8 cellular contexts compared by ENCODE assay signal in the genomic region with DNA sequence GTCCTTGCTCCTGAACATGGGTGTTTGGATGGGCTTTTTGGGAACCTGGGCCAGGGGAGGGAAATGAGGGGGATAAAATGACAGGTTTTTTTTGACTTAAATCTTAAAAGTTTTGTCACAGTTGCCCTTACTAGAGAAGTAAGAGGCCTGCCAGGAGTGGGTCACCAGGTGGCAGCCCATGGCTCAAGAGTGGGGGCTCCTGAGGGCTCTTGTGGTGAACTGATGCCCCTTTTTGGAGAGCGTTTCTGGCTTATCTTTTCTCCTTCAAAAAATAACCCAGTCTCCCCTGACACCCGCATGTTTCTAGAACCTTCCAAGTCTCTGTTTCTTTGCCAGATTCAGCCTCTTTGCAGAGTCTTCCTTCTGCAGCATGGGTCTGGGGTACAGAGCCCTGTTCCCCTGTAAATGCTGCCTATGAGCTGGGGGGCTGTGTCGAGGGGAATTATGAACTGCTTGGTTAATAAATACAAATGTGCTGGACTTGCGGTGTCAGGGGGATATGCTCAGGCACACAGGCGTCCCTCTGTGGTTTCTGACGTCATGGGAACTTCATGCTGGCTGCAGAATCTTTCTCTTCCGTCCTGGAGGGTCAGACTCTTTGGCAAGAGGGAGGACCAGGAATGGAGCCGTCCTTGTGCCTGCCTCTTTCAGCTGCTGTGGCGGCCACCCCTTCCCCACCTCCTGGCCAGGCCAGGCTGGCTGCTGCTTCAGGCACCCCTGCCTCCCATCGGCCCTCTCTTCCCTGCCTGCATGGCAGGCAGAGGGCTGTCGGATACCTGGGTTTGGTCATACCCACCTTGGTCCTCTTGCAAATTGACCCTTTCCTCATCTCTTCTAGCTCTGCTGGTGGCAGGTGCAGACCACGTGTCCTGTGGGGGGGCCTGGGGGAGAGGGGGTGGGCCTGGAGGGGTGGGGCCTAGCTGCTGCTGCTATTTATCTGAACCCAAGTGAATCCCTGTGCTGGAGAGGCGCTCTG. TPM values are rescaled to one million over a fixed set of nuclear protein-coding genes. Genes with fewer than 3 reads are reported as not detected.
DNase-seq lines count a peak whose midpoint lies in the region; ATAC-seq and TF ChIP-seq lines count a peak whose summit lies in the region.

No MANE protein-coding gene starts in this region.

- peaks cover 45% of the 10 kb centered on the region for H3K4me1 ChIP-seq in iPS-20b (ENCODE audit: insufficient read depth, low read length)

- no peaks in the 10 kb centered on the region for H3K9me3 Mint-ChIP-seq in brain

- H3K36me3 Mint-ChIP-seq in brain, result peaks cover 26% of the 10 kb centered on the region

- TF ChIP-seq CTCF in AG04450 (IDR thresholded peaks at IDR 0.05; ENCODE audit: low read depth, low read length), result no peak
- no peak for TF ChIP-seq CTCF in brain (conservative IDR thresholded peaks at IDR 0.05)

- CTCF ChIA-PET in AG04450 (lab: Charles Lee), result interaction anchor here (1.3 to 16.1 kb wide), 9 partner anchors 10 to 482 kb away, joined by 3 to 302 read pairs (median 9); a partner anchor contains a TSS

- no peaks in the 10 kb centered on the region for H3K27me3 Mint-ChIP-seq in brain

- H3K27ac ChIP-seq in AG04450 (ENCODE audit: low read depth, low read length) (peak overlapping the region; percentile 100), iPS-20b (ENCODE audit: low read length) (peak overlapping the region; percentile 99), skin epidermis (peak overlapping the region; percentile 95 to 100 (median 100))

- H3K4me3 ChIP-seq in AG04450 (ENCODE audit: low read depth, low read length) (peak overlapping the region; percentile 60), iPS-20b (ENCODE audit: low read length) (peak overlapping the region; percentile 71), skin epidermis (peak overlapping the region in 6 of 7 experiments; percentile 7 to 39 (median 25))

- H3K27me3 ChIP-seq in AG04450 (ENCODE audit: control insufficient read depth, insufficient read depth, low read length) (no peaks in the 10 kb centered on the region), iPS-20b (ENCODE audit: insufficient read depth, low read length) (no peaks in the 10 kb centered on the region)

- H3K9ac ChIP-seq in iPS-20b (ENCODE audit: low read depth, low read length), result peak overlapping the region; percentile 83; the same call in 1 of the 2 replicates

- DNase-seq in AG04450 (ENCODE audit: low read depth, low spot score), result peak; percentile 80
- peak; percentile 37 for DNase-seq in NOMO-1 treated with DMSO at 0.1 percent for 48 hours (lab: John Stamatoyannopoulos, UW; ENCODE audit: unreplicated experiment)

- peak overlapping the region; percentile 99 to 100 (median 99) for H3K27ac Mint-ChIP-seq in brain

- POLR2A ChIA-PET in AG04450 (lab: Yijun Ruan, JAX), result interaction anchor here (0.5 to 3.7 kb wide), 10 partner anchors 25 to 355 kb away, joined by 3 to 44 read pairs (median 6); a partner anchor contains a TSS

- H3K9me3 ChIP-seq in AG04450 (ENCODE audit: control insufficient read depth, insufficient read depth, low read length) (no peaks in the 10 kb centered on the region; the same call in 1 of the 2 replicates), iPS-20b (ENCODE audit: insufficient read depth, low read depth, low read length) (no peaks in the 10 kb centered on the region)

- peaks cover 48% of the 10 kb centered on the region for H3K36me3 ChIP-seq in iPS-20b (ENCODE audit: insufficient read depth, low read depth, low read length)

- peak overlapping the region; percentile 78 to 88 (median 81) for H3K4me3 Mint-ChIP-seq in brain

- peaks cover 76% of the 10 kb centered on the region for H3K4me1 Mint-ChIP-seq in brain

- peak; percentile 32 for ATAC-seq in GM18861 (IDR thresholded peaks at IDR 0.05; ENCODE audit: unreplicated experiment)
- ATAC-seq in GM19467 (IDR thresholded peaks at IDR 0.05; ENCODE audit: unreplicated experiment), result no peak
- no peak for ATAC-seq in HG03039 (IDR thresholded peaks at IDR 0.05; ENCODE audit: unreplicated experiment)

RNA-seq across cellular contexts. Expression of a gene that starts 30.1 kb away (rescaled TPM):
- polyA plus RNA-seq in AG04450 (2011; rRNA removed) (140 and 159 TPM in 2 replicates), brain (ENCODE audit: insufficient read depth, low read depth, low replicate concordance) (334 TPM)
- 141 and 154 TPM in 2 replicates for polyA minus RNA-seq in AG04450 (2011; rRNA and poly(A)+ RNA removed)

RNA-seq across cellular contexts. Expression of a gene that starts 30.8 kb away (rescaled TPM):
- polyA plus RNA-seq in AG04450 (2011; rRNA removed), result 24.3 and 29.3 TPM in 2 replicates
- polyA minus RNA-seq in AG04450 (2011; rRNA and poly(A)+ RNA removed), result 24.9 and 35.0 TPM in 2 replicates
- 75.0 TPM for polyA plus RNA-seq in brain (ENCODE audit: insufficient read depth, low read depth, low replicate concordance)

RNA-seq across cellular contexts. Expression of a gene that starts 36.7 kb away (rescaled TPM):
- polyA plus RNA-seq in AG04450 (2011; rRNA removed) (4.9 TPM in 2 replicates), brain (ENCODE audit: insufficient read depth, low read depth, low replicate concordance) (9.6 TPM)
- 4.7 and 6.5 TPM in 2 replicates for polyA minus RNA-seq in AG04450 (2011; rRNA and poly(A)+ RNA removed)
